ENCODE assay signal across 8 cellular contexts in genomic region chr11:34250732-34251639, GRCh38.
DNase-seq lines count a peak whose midpoint lies in the region; ATAC-seq and TF ChIP-seq lines count a peak whose summit lies in the region.

No MANE protein-coding gene starts in this region.

- no peak for TF ChIP-seq CTCF in MCF 10A (IDR thresholded peaks at IDR 0.05; ENCODE audit: unreplicated experiment)
- TF ChIP-seq CTCF in breast epithelium (IDR thresholded peaks at IDR 0.05): no peak
- no peak for TF ChIP-seq CTCF in SK-N-SH (IDR thresholded peaks at IDR 0.05)

- POLR2A ChIA-PET in MCF 10A (lab: Yijun Ruan, JAX) (interaction anchor here (0.6 to 2.1 kb wide), 7 partner anchors 12 to 319 kb away, joined by 3 to 8 read pairs (median 3); no protein-coding TSS in a partner anchor), SK-N-SH (lab: Yijun Ruan, JAX) (interaction anchor here (0.9 kb wide), 1 partner anchor 106 kb away, joined by 3 read pairs; no protein-coding TSS in a partner anchor)

- H3K4me1 ChIP-seq in breast epithelium (no peaks in the 10 kb centered on the region), SK-N-SH (ENCODE audit: control insufficient read depth in 1 of 2, insufficient read depth in 2 of 2, low read depth in 1 of 2, low read length in 1 of 2) (peaks cover 17 to 22% of the 10 kb centered on the region in 2 experiments; a peak in 2 of 4 replicates), right cardiac atrium (ENCODE audit: control insufficient read depth, insufficient read depth, low read length) (peaks cover 14% of the 10 kb centered on the region)

- peaks cover 16% of the 10 kb centered on the region for H3K4me1 Mint-ChIP-seq in MCF 10A (ENCODE audit: insufficient read depth, unreplicated experiment)
- peaks cover 48% of the 10 kb centered on the region for H3K4me1 Mint-ChIP-seq in activated naive CD4-positive, alpha-beta T cell treated with anti-CD3 and anti-CD28 coated beads, Interleukin-2, amount 50 U/mL, for 24 hours

- no TSS peak for BruUV-seq in MCF 10A (replicated peaks; lab: Mats Ljungman, UMichigan)

- TF ChIP-seq EP300 in SK-N-SH (IDR thresholded peaks at IDR 0.05; ENCODE audit: borderline replicate concordance in 1 of 2, low read depth in 1 of 2, low read length in 1 of 2): no peak

- peak overlapping the region; percentile 23; the same call in 1 of the 2 replicates for H3K9ac ChIP-seq in SK-N-SH

- H3K4me3 ChIP-seq in breast epithelium (peak overlapping the region in 1 of 3 donors; percentile 4), SK-N-SH (ENCODE audit: low read depth in 2 of 2, low read length in 1 of 2) (peak overlapping the region; percentile 2 to 14; a peak in 3 of 4 replicates), right cardiac atrium (ENCODE audit: low read length) (peak overlapping the region; percentile 21)

- no peaks in the 10 kb centered on the region for H4K20me1 ChIP-seq in SK-N-SH (ENCODE audit: insufficient read depth)

- H3K36me3 ChIP-seq in breast epithelium (no peaks in the 10 kb centered on the region), SK-N-SH (replicated peaks in 1 of 2; ENCODE audit: control insufficient read depth in 1 of 2, insufficient read depth in 2 of 2, low read length in 1 of 2) (no peaks in the 10 kb centered on the region)

- H3F3A ChIP-seq in SK-N-SH (replicated peaks; ENCODE audit: insufficient read depth): peaks cover 20% of the 10 kb centered on the region

- CTCF ChIA-PET in MCF 10A (lab: Yijun Ruan, JAX): interaction anchor here (1.1 to 4.2 kb wide), 5 partner anchors 9 to 76 kb away, joined by 3 to 16 read pairs (median 3); no protein-coding TSS in a partner anchor
- CTCF ChIA-PET in SK-N-SH (lab: Yijun Ruan, JAX): interaction anchor here (0.8 to 1.8 kb wide), 7 partner anchors 16 to 341 kb away, joined by 3 to 9 read pairs (median 3); partner anchors contain the start of gene ELF5

- 49% methylated on average over 10 of the region's 11 CpGs for WGBS in SK-N-SH (ENCODE audit: low lambda C conversion rate)
- 31% methylated on average over 11 of the region's 11 CpGs for WGBS in right cardiac atrium

- TF ChIP-seq POLR2A in breast epithelium (IDR thresholded peaks at IDR 0.05): no peak

- DNase-seq in MCF 10A (ENCODE audit: unreplicated experiment) (peak; percentile 80), breast epithelium (ENCODE audit: low spot score in 2 of 2) (no peak), SK-N-SH (peak; percentile 57), right cardiac atrium (peak; percentile 69 to 88 (median 85)), NCI-H2029 treated with DMSO at 0.1 percent for 48 hours (lab: John Stamatoyannopoulos, UW) (no peak)
- peak; percentile 37 to 48 for DNase-seq in stimulated activated CD4-positive, alpha-beta T cell treated with anti-CD3 and anti-CD28 coated beads, Interleukin-12 subunit alpha, Interleukin-12 subunit beta, amount 100 ng/mL, for 24 hours (ENCODE audit: low read depth in 2 of 2)

- intact Hi-C loops in MCF 10A (cut with micrococcal nuclease) (loop anchor here (5.0 kb wide), 1 partner anchor 106 kb away; the partner anchor contains the start of gene ABTB2), breast epithelium (cut with DNase I; ENCODE audit: low total_unique reads) (no loop called here), right cardiac atrium (cut with DNase I) (loop anchor here in 1 of 4 donors (5.0 kb wide), 1 partner anchor 186 kb away; the partner anchor contains the start of gene CAT)

- H2AFZ ChIP-seq in SK-N-SH (ENCODE audit: low read depth): peak overlapping the region; percentile 46; the same call in 1 of the 2 replicates

- H3K9me2 ChIP-seq in SK-N-SH: no peaks in the 10 kb centered on the region

- H3K27ac ChIP-seq in breast epithelium (no peak overlapping the region), SK-N-SH (ENCODE audit: low read depth in 2 of 2, low read length in 1 of 2) (peak overlapping the region; percentile 35 to 63), right cardiac atrium (ENCODE audit: low read length) (peak overlapping the region; percentile 62)

- H3K9me3 Mint-ChIP-seq in MCF 10A (ENCODE audit: unreplicated experiment): no peaks in the 10 kb centered on the region
- H3K9me3 Mint-ChIP-seq in activated naive CD4-positive, alpha-beta T cell treated with anti-CD3 and anti-CD28 coated beads, Interleukin-2, amount 50 U/mL, for 24 hours: no peaks in the 10 kb centered on the region

- ATAC-seq in HG03280 (IDR thresholded peaks at IDR 0.05; ENCODE audit: unreplicated experiment): peak; percentile 71
- ATAC-seq in right cardiac atrium: peak; percentile 92 to 95

- H3K27me3 Mint-ChIP-seq in MCF 10A (ENCODE audit: insufficient read depth, unreplicated experiment): no peaks in the 10 kb centered on the region
- no peaks in the 10 kb centered on the region for H3K27me3 Mint-ChIP-seq in activated naive CD4-positive, alpha-beta T cell treated with anti-CD3 and anti-CD28 coated beads, Interleukin-2, amount 50 U/mL, for 24 hours

- H3K9me3 ChIP-seq in breast epithelium: no peaks in the 10 kb centered on the region
- H3K9me3 ChIP-seq in SK-N-SH: no peaks in the 10 kb centered on the region
- no peaks in the 10 kb centered on the region for H3K9me3 ChIP-seq in right cardiac atrium (ENCODE audit: control insufficient read depth, low read length)

- H3K36me3 Mint-ChIP-seq in MCF 10A (ENCODE audit: insufficient read depth, unreplicated experiment): no peaks in the 10 kb centered on the region
- H3K36me3 Mint-ChIP-seq in activated naive CD4-positive, alpha-beta T cell treated with anti-CD3 and anti-CD28 coated beads, Interleukin-2, amount 50 U/mL, for 24 hours: no peaks in the 10 kb centered on the region

- TF ChIP-seq RAD21 in SK-N-SH (IDR thresholded peaks at IDR 0.05; ENCODE audit: low read length): no peak

- H3K4me3 Mint-ChIP-seq in MCF 10A (ENCODE audit: unreplicated experiment): no peak overlapping the region
- peak overlapping the region; percentile 49 for H3K4me3 Mint-ChIP-seq in activated naive CD4-positive, alpha-beta T cell treated with anti-CD3 and anti-CD28 coated beads, Interleukin-2, amount 50 U/mL, for 24 hours

- H3K27ac Mint-ChIP-seq in MCF 10A (ENCODE audit: low read depth, unreplicated experiment): peak overlapping the region; percentile 11
- H3K27ac Mint-ChIP-seq in activated naive CD4-positive, alpha-beta T cell treated with anti-CD3 and anti-CD28 coated beads, Interleukin-2, amount 50 U/mL, for 24 hours: no peak overlapping the region

- no peaks in the 10 kb centered on the region for H3K79me2 ChIP-seq in SK-N-SH (ENCODE audit: insufficient read depth)

- H3K27me3 ChIP-seq in breast epithelium: no peaks in the 10 kb centered on the region
- H3K27me3 ChIP-seq in SK-N-SH (ENCODE audit: insufficient read depth): no peaks in the 10 kb centered on the region
- no peaks in the 10 kb centered on the region for H3K27me3 ChIP-seq in right cardiac atrium (ENCODE audit: control insufficient read depth, insufficient read depth)

- H3K4me2 ChIP-seq in SK-N-SH: peak overlapping the region; percentile 71

TF ChIP-seq in SK-N-SH, 30 proteins besides CTCF, POLR2A, EP300 and RAD21:
- peak; percentile 95 for TF ChIP-seq PBX3 (IDR thresholded peaks at IDR 0.05)
- 0 out of 2 replicates have a peak, but pooled peaks have one; percentile 12 for TF ChIP-seq TCF12 (IDR thresholded peaks at IDR 0.05)
- no peak for TF ChIP-seq MAX (IDR thresholded peaks at IDR 0.05; ENCODE audit: low read depth)
- TF ChIP-seq FOXM1 (IDR thresholded peaks at IDR 0.05; ENCODE audit: low read depth): no peak
- TF ChIP-seq EZH2phosphoT487 (IDR thresholded peaks at IDR 0.05; ENCODE audit: borderline replicate concordance, low read depth): no peak
- peak; percentile 66 for TF ChIP-seq MXI1 (IDR thresholded peaks at IDR 0.05; ENCODE audit: low read depth, low read length)
TF ChIP-seq in SK-N-SH: peak in this region for 3.

Comparison
In these comparisons a context has a peak if more than half of its experiments do, and no peak if none do; other contexts are left out.
1. DNase-seq: peak in MCF 10A (single experiment), SK-N-SH (single experiment), right cardiac atrium (3 of 3) and stimulated activated CD4-positive, alpha-beta T cell treated with anti-CD3 and anti-CD28 coated beads, Interleukin-12 subunit alpha, Interleukin-12 subunit beta, amount 100 ng/mL, for 24 hours (2 of 2); none in breast epithelium (0 of 2) and NCI-H2029 treated with DMSO at 0.1 percent for 48 hours (single experiment).
2. H3K27ac ChIP-seq: peak in SK-N-SH (2 of 2) and right cardiac atrium (single experiment); none in breast epithelium (0 of 2).